ENCODE assay signal across 9 cellular contexts in the genomic region with DNA sequence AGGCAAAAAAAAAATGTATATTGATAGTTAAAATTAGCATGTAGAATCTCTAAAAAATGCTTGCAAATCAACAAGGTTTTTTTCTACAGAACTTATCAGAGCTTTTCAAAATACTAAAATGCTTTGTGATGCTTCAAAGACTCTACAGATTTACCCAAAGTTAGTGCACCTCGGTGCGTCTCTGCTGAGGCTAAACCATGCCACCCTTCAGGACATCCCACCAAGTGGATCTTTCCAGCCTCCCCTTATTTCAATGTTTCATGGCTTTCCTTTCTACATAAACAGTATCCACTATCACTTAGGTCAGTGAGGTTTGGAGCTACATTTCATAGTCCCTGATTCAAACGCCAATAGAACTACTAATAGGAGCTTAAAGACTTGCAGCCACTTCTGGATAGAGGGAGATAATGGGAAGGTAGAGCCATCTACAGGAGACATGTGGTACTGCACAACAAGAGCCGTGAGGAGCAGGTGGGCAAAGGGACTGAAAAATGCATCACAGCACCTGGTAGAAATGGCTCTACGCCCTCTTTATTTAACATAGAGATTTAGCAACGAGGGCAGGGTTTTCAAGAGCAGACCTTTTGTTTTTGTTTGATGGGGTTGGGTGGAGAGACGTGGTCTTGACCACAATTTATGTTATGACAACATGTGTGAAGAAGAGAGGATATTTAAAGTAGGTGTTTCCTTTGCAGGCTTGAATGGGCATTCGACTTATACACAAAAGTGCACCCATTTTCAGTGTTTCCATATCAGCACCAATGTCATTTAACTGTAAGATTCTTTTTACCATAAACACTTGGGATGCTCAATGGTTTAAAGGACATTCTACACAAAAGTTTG. TPM values are rescaled to one million over a fixed set of nuclear protein-coding genes. Genes with fewer than 3 reads are reported as not detected.
DNase-seq lines count a peak whose midpoint lies in the region; ATAC-seq and TF ChIP-seq lines count a peak whose summit lies in the region.
"Had no signal": no experiment of that assay in that cellular context is flagged by ENCODE, and none has a peak within 500 bp of the region (broad histone marks: within the 10 kb centered on the region; RNA-seq: fewer than 3 reads in every experiment).

No MANE protein-coding gene starts in this region.

- POLR2A ChIA-PET in activated CD4-positive, alpha-beta T cell treated with anti-CD3 and anti-CD28 coated beads for 36 hours (lab: Charles Lee): no interaction called here

- no peaks in the 10 kb centered on the region for H3K4me1 ChIP-seq in aorta (ENCODE audit: control insufficient read depth in 1 of 2, insufficient read depth in 2 of 2, low read length in 2 of 2)

- no peaks in the 10 kb centered on the region for H3K36me3 ChIP-seq in aorta (ENCODE audit: control insufficient read depth in 1 of 2, insufficient read depth in 2 of 2, low read length in 1 of 2)

- no peak overlapping the region for H3K27ac ChIP-seq in aorta (ENCODE audit: low read depth in 1 of 2, low read length in 2 of 2)

- peaks cover 2% of the 10 kb centered on the region for H3K27me3 Mint-ChIP-seq in activated CD4-positive, alpha-beta T cell treated with anti-CD3 and anti-CD28 coated beads for 36 hours

- no peaks in the 10 kb centered on the region for H3K9me3 Mint-ChIP-seq in activated CD4-positive, alpha-beta T cell treated with anti-CD3 and anti-CD28 coated beads for 36 hours (ENCODE audit: low read depth)

- TF ChIP-seq CTCF in epithelial cell of esophagus (IDR thresholded peaks at IDR 0.05; ENCODE audit: insufficient read depth, low read depth, low read length, missing control alignments): peak; percentile 94

- CTCF ChIA-PET in activated CD4-positive, alpha-beta T cell treated with anti-CD3 and anti-CD28 coated beads for 36 hours (lab: Charles Lee): interaction anchor here (0.6 to 2.3 kb wide), 16 partner anchors 9 to 993 kb away, joined by 3 to 18 read pairs (median 4); no protein-coding TSS in a partner anchor

- peak; percentile 51 for DNase-seq in activated CD4-positive, alpha-beta T cell treated with anti-CD3 and anti-CD28 coated beads for 36 hours
- no peak for DNase-seq in activated CD4-positive, alpha-beta T cell treated with anti-CD3 and anti-CD28 coated beads for 1 hour
- DNase-seq in HCEC 1CT (peak; percentile 44), NCI-H1417 treated with DMSO at 0.1 percent for 48 hours (lab: John Stamatoyannopoulos, UW) (peak; percentile 2), T-helper 9 cell (peak; percentile 13), epithelial cell of esophagus (ENCODE audit: low read depth) (peak; percentile 57), mucosa of gallbladder (ENCODE audit: low spot score) (peak; percentile 30), aorta (no peak)

- H3K27me3 ChIP-seq in aorta (ENCODE audit: control insufficient read depth in 1 of 2, insufficient read depth in 2 of 2, low read length in 1 of 2): no peaks in the 10 kb centered on the region

- WGBS in aorta, 2 donors: 27 to 29% methylated on average over 8 of the region's 8 CpGs

- no peak overlapping the region for H3K27ac Mint-ChIP-seq in activated CD4-positive, alpha-beta T cell treated with anti-CD3 and anti-CD28 coated beads for 36 hours

- H3K4me3 ChIP-seq in epithelial cell of esophagus (ENCODE audit: low read length) (no peak overlapping the region), aorta (ENCODE audit: low read length in 2 of 2) (no peak overlapping the region)

- intact Hi-C loops in activated CD4-positive, alpha-beta T cell treated with anti-CD3 and anti-CD28 coated beads for 36 hours (cut with DNase I, micrococcal nuclease): loop anchor here (1.0 to 5.0 kb wide), 5 partner anchors 243 to 1581 kb away; no protein-coding TSS in a partner anchor
- intact Hi-C loops in aorta (cut with DNase I): loop anchor here (2.0 to 10.0 kb wide), 4 partner anchors 246 to 703 kb away; no protein-coding TSS in a partner anchor

- peak; percentile 61 for ATAC-seq in activated CD4-positive, alpha-beta T cell treated with anti-CD3 and anti-CD28 coated beads for 36 hours
- peak; percentile 73 for ATAC-seq in aorta (ENCODE audit: low FRiP score)

- H3K36me3 Mint-ChIP-seq in activated CD4-positive, alpha-beta T cell treated with anti-CD3 and anti-CD28 coated beads for 36 hours (ENCODE audit: low read depth): no peaks in the 10 kb centered on the region

- no peaks in the 10 kb centered on the region for H3K4me1 Mint-ChIP-seq in activated CD4-positive, alpha-beta T cell treated with anti-CD3 and anti-CD28 coated beads for 36 hours

- H3K9me3 ChIP-seq in aorta (ENCODE audit: control insufficient read depth, low read length): no peaks in the 10 kb centered on the region

- H3K4me3 Mint-ChIP-seq in activated CD4-positive, alpha-beta T cell treated with anti-CD3 and anti-CD28 coated beads for 36 hours: no peak overlapping the region

RNA-seq across cellular contexts. Expression of a gene that starts 56.1 kb away (rescaled TPM):
- total RNA-seq in activated CD4-positive, alpha-beta T cell treated with anti-CD3 and anti-CD28 coated beads for 36 hours: not detected
- not detected for total RNA-seq in mucosa of gallbladder
- not detected for total RNA-seq in aorta
- not detected for polyA plus RNA-seq in aorta
- total RNA-seq: urinary bladder had no signal
- polyA plus RNA-seq: urinary bladder had no signal

Comparison
In these comparisons a context has a peak if more than half of its experiments do, and no peak if none do; other contexts are left out.
1. DNase-seq: peak in activated CD4-positive, alpha-beta T cell treated with anti-CD3 and anti-CD28 coated beads for 36 hours (single experiment), HCEC 1CT (single experiment), NCI-H1417 treated with DMSO at 0.1 percent for 48 hours (single experiment), T-helper 9 cell (single experiment), epithelial cell of esophagus (single experiment) and mucosa of gallbladder (single experiment); none in activated CD4-positive, alpha-beta T cell treated with anti-CD3 and anti-CD28 coated beads for 1 hour (single experiment) and aorta (0 of 2).